9 cellular contexts compared by ENCODE assay signal in genomic region chr18:32566960-32567359, GRCh38.
"Had no signal": no experiment of that assay in that cellular context is flagged by ENCODE, and none has a peak within 500 bp of the region (broad histone marks: within the 10 kb centered on the region; RNA-seq: fewer than 3 reads in every experiment).

No MANE protein-coding gene starts in this region.

- H2AFZ ChIP-seq: GM23248 had no signal

- H3K4me3 ChIP-seq: GM23248, HAP-1 had no signal

- H3K4me3 Mint-ChIP-seq: HFFc6, IgD-negative memory B cell had no signal

- H3K9ac ChIP-seq: GM23248 had no signal

- H3K9me3 ChIP-seq: HAP-1 had no signal

- H3K4me1 ChIP-seq: HAP-1 had no signal

- ATAC-seq: HCT116, HepG2 had no signal

- H3K27ac Mint-ChIP-seq: HFFc6, IgD-negative memory B cell had no signal

- H3K27ac ChIP-seq: GM23248, HL-60 had no signal

- DNase-seq: GM23248, GOT3, H7, HFFc6 had no signal

- H3K36me3 Mint-ChIP-seq: IgD-negative memory B cell had no signal

- H3K36me3 ChIP-seq: HAP-1 had no signal

- H3K4me1 Mint-ChIP-seq: IgD-negative memory B cell had no signal

- H3K27me3 Mint-ChIP-seq: IgD-negative memory B cell had no signal
